In the genomic region with DNA sequence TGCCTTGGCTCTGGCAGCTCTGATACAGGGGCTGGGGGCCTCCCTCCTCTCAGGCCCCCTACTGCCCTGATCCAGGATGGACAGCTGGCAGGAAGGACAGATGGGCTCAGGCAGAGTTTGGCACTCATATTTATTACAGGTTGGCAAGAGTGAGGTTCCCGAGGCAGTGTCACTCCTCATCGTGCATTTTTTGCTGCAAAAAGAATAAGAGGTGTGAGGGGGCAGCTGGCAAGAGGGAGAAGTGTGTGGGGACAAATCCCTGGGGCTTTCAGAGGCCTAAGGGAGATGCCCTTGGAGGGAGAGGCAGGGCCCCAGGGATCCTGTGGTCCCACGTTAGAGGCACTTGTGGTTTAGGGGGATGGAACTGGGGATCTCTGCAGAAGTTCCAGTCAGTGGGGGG, we compare ENCODE assay signal across 29 cellular contexts.
A peak's percentile ranks its signal among the peaks of the same experiment; 100 is the strongest.
DNase-seq lines count a peak whose midpoint lies in the region; ATAC-seq lines count a peak whose summit lies in the region.
"Had no signal": no experiment of that assay in that cellular context is flagged by ENCODE, and none has a peak within 500 bp of the region (broad histone marks: within the 10 kb centered on the region; RNA-seq: fewer than 3 reads in every experiment).

No MANE protein-coding gene starts in this region.

- ATAC-seq in GM18907 (IDR thresholded peaks at IDR 0.05; ENCODE audit: unreplicated experiment): no peak
- ATAC-seq: body of pancreas; CD8-positive, alpha-beta T cell; esophagus mucosa; pancreas; stimulated activated naive B cell treated with anti-CD40 and anti-IgM and Interleukin-4, amounts not matched to agents 10 μg/mL and 1 μg/mL and 100 μg/mL, for 72 hours had no signal

- DNase-seq in NCI-H1105 treated with DMSO at 0.1 percent for 48 hours (lab: John Stamatoyannopoulos, UW) (peak; percentile 87), NCI-H1105 (lab: John Stamatoyannopoulos, UW) (no peak), NCI-H748 treated with DMSO at 0.1 percent for 48 hours (lab: John Stamatoyannopoulos, UW) (peak; percentile 32), NCI-H748 (lab: John Stamatoyannopoulos, UW; ENCODE audit: unreplicated experiment) (no peak), DMS114 treated with DMSO at 0.1 percent for 48 hours (lab: John Stamatoyannopoulos, UW; ENCODE audit: unreplicated experiment) (peak; percentile 30), SW480 (ENCODE audit: low spot score) (peak; percentile 81), OCI-M1 (lab: John Stamatoyannopoulos, UW) (no peak)
- DNase-seq: activated CD4-positive, alpha-beta memory T cell treated with anti-CD3 and anti-CD28 coated beads, Interleukin-2, amount 10 ng/mL, durations not matched to agents 7 days and 5 days; activated CD4-positive, CD25-positive, alpha-beta regulatory T cell treated with anti-CD3 and anti-CD28 coated beads, Interleukin-2, amount 50 U/mL, for 72 hours; activated CD8-positive, alpha-beta memory T cell treated with anti-CD3 and anti-CD28 coated beads, Interleukin-2, amount 50 U/mL, for 48 hours; activated naive CD4-positive, alpha-beta T cell treated with anti-CD3 and anti-CD28 coated beads for 36 hours; adrenal gland; AML-193; body of pancreas; CD8-positive, alpha-beta T cell; cerebellar nuclear complex; GDM1; glutamatergic neuron; H9; KG1; MM.1S; NCI-H2081; NCI-H69; pancreas; SK-N-SH; stimulated activated naive B cell treated with anti-CD40 and anti-IgM and Interleukin-4, amounts not matched to agents 10 μg/mL and 1 μg/mL and 100 μg/mL, for 72 hours; trophoblast cell had no signal

Comparison
In these comparisons a context has a peak if more than half of its experiments do, and no peak if none do; other contexts are left out.
1. DNase-seq: peak in NCI-H1105 treated with DMSO at 0.1 percent for 48 hours (single experiment), NCI-H748 treated with DMSO at 0.1 percent for 48 hours (single experiment), DMS114 treated with DMSO at 0.1 percent for 48 hours (single experiment) and SW480 (single experiment); none in NCI-H1105 (single experiment), NCI-H748 (single experiment) and OCI-M1 (single experiment).